ENCODE assay signal across 8 cellular contexts in the genomic region with DNA sequence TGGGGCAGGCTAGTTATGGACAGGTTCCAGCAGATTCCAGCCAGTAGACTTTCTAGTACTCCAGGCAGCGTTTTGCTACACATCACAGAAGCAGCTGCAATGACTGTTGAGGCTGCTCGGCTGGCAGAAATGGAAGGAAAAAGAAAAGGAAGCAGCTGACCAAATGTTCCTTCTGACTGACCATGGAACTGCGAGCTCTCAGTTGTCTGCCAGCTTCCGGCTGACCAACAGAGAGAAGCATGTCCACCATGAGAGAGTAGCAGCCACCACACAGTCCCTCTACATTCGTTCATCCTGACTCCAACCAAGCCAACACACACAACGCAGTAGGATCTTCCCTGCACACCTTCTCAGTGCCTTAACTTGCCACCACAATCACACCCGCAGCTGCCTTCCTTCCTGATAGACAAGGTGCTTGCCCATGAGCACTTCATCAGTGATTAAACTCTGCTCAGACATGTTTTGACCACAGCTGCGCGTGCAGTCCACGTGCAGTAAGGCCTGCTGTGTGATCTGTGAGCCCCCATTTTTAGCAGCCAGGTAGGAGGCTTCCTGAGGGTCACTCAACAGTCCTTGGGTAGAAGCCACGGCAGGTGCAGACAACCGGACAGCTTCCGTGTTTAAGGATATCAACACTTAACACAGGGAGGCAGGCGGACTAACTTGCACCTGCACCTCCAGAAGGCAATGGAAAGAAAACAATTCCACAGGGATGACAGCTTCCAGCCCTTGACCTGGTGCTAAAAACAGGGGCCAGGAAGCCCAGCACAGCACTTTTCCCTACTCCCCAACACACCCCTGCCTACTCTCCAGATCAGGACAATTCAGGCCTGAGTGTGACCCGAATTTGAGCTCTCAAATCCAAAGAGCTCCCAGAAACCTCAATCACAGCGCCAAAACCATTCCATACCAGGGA. TPM values are rescaled to one million over a fixed set of nuclear protein-coding genes. Genes with fewer than 3 reads are reported as not detected.
A peak's percentile ranks its signal among the peaks of the same experiment; 100 is the strongest.
DNase-seq lines count a peak whose midpoint lies in the region; ATAC-seq and TF ChIP-seq lines count a peak whose summit lies in the region.

No MANE protein-coding gene starts in this region.

- no peaks in the 10 kb centered on the region for H3K9me3 Mint-ChIP-seq in CD4-positive, alpha-beta memory T cell
- no peaks in the 10 kb centered on the region for H3K9me3 Mint-ChIP-seq in GM23338

- peak overlapping the region; percentile 87 to 97 (median 94) for H3K4me3 Mint-ChIP-seq in CD4-positive, alpha-beta memory T cell
- H3K4me3 Mint-ChIP-seq in GM23338: peak overlapping the region; percentile 95

- CTCF ChIA-PET in CD4-positive, alpha-beta memory T cell (lab: Charles Lee; ENCODE audit: partially characterized antibody): interaction anchor here (0.6 to 2.7 kb wide), 2 partner anchors 13 to 193 kb away, joined by 3 to 17 read pairs; no protein-coding TSS in a partner anchor

- no peak for TF ChIP-seq CTCF in GM23338 (conservative IDR thresholded peaks at IDR 0.05; ENCODE audit: low read depth in 2 of 2)

- H3K4me3 ChIP-seq in CD4-positive, alpha-beta memory T cell (ENCODE audit: low read length in 2 of 2): peak overlapping the region; percentile 33 to 65
- peak overlapping the region; percentile 61 for H3K4me3 ChIP-seq in GM23338
- H3K4me3 ChIP-seq in rectal smooth muscle tissue (ENCODE audit: low read length): peak overlapping the region; percentile 74

- POLR2A ChIA-PET in CD4-positive, alpha-beta memory T cell (lab: Charles Lee; ENCODE audit: partially characterized antibody): interaction anchor here (0.6 to 1.7 kb wide), 2 partner anchors 9 to 18 kb away, joined by 3 to 18 read pairs; partner anchors contain the start of gene C2orf49

- no peaks in the 10 kb centered on the region for H3K27me3 ChIP-seq in CD4-positive, alpha-beta memory T cell (ENCODE audit: insufficient read depth, low read length)
- H3K27me3 ChIP-seq in GM23338 (ENCODE audit: insufficient read depth): peaks cover 14% of the 10 kb centered on the region
- H3K27me3 ChIP-seq in rectal smooth muscle tissue (ENCODE audit: control insufficient read depth, insufficient read depth, low read length): no peaks in the 10 kb centered on the region

- intact Hi-C loops in CD4-positive, alpha-beta memory T cell (cut with micrococcal nuclease): no loop called here

- peaks cover 32 to 52% (median 45%) of the 10 kb centered on the region in 4 donors for H3K4me1 Mint-ChIP-seq in CD4-positive, alpha-beta memory T cell
- peaks cover 30% of the 10 kb centered on the region for H3K4me1 Mint-ChIP-seq in GM23338

- H3K4me1 ChIP-seq in CD4-positive, alpha-beta memory T cell (ENCODE audit: insufficient read depth, low read length): peaks cover 31% of the 10 kb centered on the region
- H3K4me1 ChIP-seq in GM23338 (ENCODE audit: insufficient read depth): peaks cover 12% of the 10 kb centered on the region
- H3K4me1 ChIP-seq in rectal smooth muscle tissue (ENCODE audit: control insufficient read depth, insufficient read depth, low read length): peaks cover 8% of the 10 kb centered on the region

- peak overlapping the region; percentile 84 for H3K9ac ChIP-seq in rectal smooth muscle tissue (ENCODE audit: low read length)

- H3K9me2 ChIP-seq in GM23338 (ENCODE audit: insufficient read depth): no peaks in the 10 kb centered on the region

- H3K27ac Mint-ChIP-seq in CD4-positive, alpha-beta memory T cell: peak overlapping the region; percentile 85 to 99 (median 96)
- H3K27ac Mint-ChIP-seq in GM23338: peak overlapping the region; percentile 94

- H3K79me2 ChIP-seq in GM23338 (replicated peaks; ENCODE audit: insufficient read depth): peaks cover 53% of the 10 kb centered on the region

- peak overlapping the region; percentile 78 for H3K4me2 ChIP-seq in GM23338

- no peaks in the 10 kb centered on the region for H3K9me3 ChIP-seq in CD4-positive, alpha-beta memory T cell (ENCODE audit: control insufficient read depth in 1 of 2, low read length in 2 of 2)

- peaks cover 0 to 11% of the 10 kb centered on the region in 2 donors for H3K36me3 Mint-ChIP-seq in CD4-positive, alpha-beta memory T cell
- peaks cover 8% of the 10 kb centered on the region; the same call in 2 of the 3 replicates for H3K36me3 Mint-ChIP-seq in GM23338 (ENCODE audit: low read depth)

- peak overlapping the region; percentile 61 for H3K27ac ChIP-seq in CD4-positive, alpha-beta memory T cell (ENCODE audit: low read depth, low read length)
- H3K27ac ChIP-seq in GM23338 (ENCODE audit: low read depth) (no peak overlapping the region), angular gyrus (ENCODE audit: low read depth, low read length) (peak overlapping the region; percentile 76), rectal smooth muscle tissue (ENCODE audit: low read depth, low read length) (peak overlapping the region; percentile 63)

- H3F3A ChIP-seq in GM23338 (replicated peaks; ENCODE audit: low read depth): no peaks in the 10 kb centered on the region

- no peaks in the 10 kb centered on the region for H3K27me3 Mint-ChIP-seq in CD4-positive, alpha-beta memory T cell
- H3K27me3 Mint-ChIP-seq in GM23338 (ENCODE audit: insufficient read depth, low read depth, poor library complexity): peaks cover 10% of the 10 kb centered on the region

- ATAC-seq in GM23338 (no peak; the same call in 2 of the 3 replicates), GM19023 (IDR thresholded peaks at IDR 0.05; ENCODE audit: unreplicated experiment) (no peak)

- peak in 4 of 5 donors; percentile 8 to 70 (median 16) for DNase-seq in CD4-positive, alpha-beta memory T cell
- peak; percentile 37 for DNase-seq in GM23338 (ENCODE audit: low spot score)
- peak; percentile 46 for DNase-seq in OCI-M1 (lab: John Stamatoyannopoulos, UW)
- DNase-seq in hepatic stellate cell (ENCODE audit: low spot score): peak; percentile 34
- no peak for DNase-seq in GM03348 (ENCODE audit: low spot score)

- no peaks in the 10 kb centered on the region for H3K36me3 ChIP-seq in CD4-positive, alpha-beta memory T cell (ENCODE audit: insufficient read depth, low read length)
- H3K36me3 ChIP-seq in GM23338 (ENCODE audit: insufficient read depth): no peaks in the 10 kb centered on the region
- H3K36me3 ChIP-seq in rectal smooth muscle tissue (ENCODE audit: control insufficient read depth, insufficient read depth, low read length): no peaks in the 10 kb centered on the region

- no peaks in the 10 kb centered on the region; the same call in 1 of the 2 replicates for H4K20me1 ChIP-seq in GM23338 (replicated peaks; ENCODE audit: insufficient read depth)

- H2AFZ ChIP-seq in GM23338: peak overlapping the region; percentile 92; the same call in 1 of the 2 replicates

TF ChIP-seq in GM23338, 12 proteins besides CTCF, POLR2A, EP300 and RAD21 (continues in another document):
- TF ChIP-seq STAT1 (IDR thresholded peaks at IDR 0.05; ENCODE audit: unreplicated experiment) (no peak), ZNF114 (CRISPR knock-in tag; IDR thresholded peaks at IDR 0.05) (no peak), ZNF331 (CRISPR knock-in tag; IDR thresholded peaks at IDR 0.05; ENCODE audit: low read depth) (no peak), NANOG (IDR thresholded peaks at IDR 0.05; ENCODE audit: borderline replicate concordance) (no peak), EZH2 (IDR thresholded peaks at IDR 0.05; ENCODE audit: low read depth, unreplicated experiment) (no peak)

RNA-seq across cellular contexts. Expression of gene TGFBRAP1, which starts 1.0 kb away (rescaled TPM):
- total RNA-seq in CD4-positive, alpha-beta memory T cell: 10 to 100 TPM; 20.6 to 21.0 TPM
- 10 to 100 TPM; 19.9 to 27.4 TPM for polyA plus RNA-seq in CD4-positive, alpha-beta memory T cell
- 21.2 and 23.5 TPM in 2 replicates for total RNA-seq in GM23338 (2014; rRNA removed; shearing (Covaris generic))
- 6.3 and 8.2 TPM in 2 replicates for polyA plus RNA-seq in GM23338 (2016; fragmentation: Nextera tagmentation; extraction: Ambion mirVana)

RNA-seq across cellular contexts. Expression of gene C2orf49, which starts 8.8 kb away (rescaled TPM):
- 10 to 100 TPM; 29.5 to 29.9 TPM for total RNA-seq in CD4-positive, alpha-beta memory T cell
- polyA plus RNA-seq in CD4-positive, alpha-beta memory T cell: 10 to 100 TPM in 1 of 2 donors, 1 to 10 TPM in 1; 8.7 to 10.9 TPM
- total RNA-seq in GM23338 (2014; rRNA removed; shearing (Covaris generic)): 19.6 and 26.0 TPM in 2 replicates
- polyA plus RNA-seq in GM23338 (2016; fragmentation: Nextera tagmentation; extraction: Ambion mirVana): 33.8 and 34.7 TPM in 2 replicates
